In genomic region chrX:132216806-132217202, GRCh38 we compare ENCODE assay signal across 1 cellular context.
TF ChIP-seq lines count a peak whose summit lies in the region.

No MANE protein-coding gene starts in this region.

TF ChIP-seq in K562, 482 proteins besides CTCF, POLR2A, EP300 and RAD21 (continued from another document):
- TF ChIP-seq ZMIZ1 (IDR thresholded peaks at IDR 0.05; ENCODE audit: low read depth in 2 of 2, low read length in 2 of 2) = no peak
